Comparison of ENCODE assay signal across 19 cellular contexts in genomic region chr9:121581775-121582600, GRCh38.
DNase-seq lines count a peak whose midpoint lies in the region; ATAC-seq, FAIRE-seq and TF ChIP-seq lines count a peak whose summit lies in the region.
"Had no signal": no experiment of that assay in that cellular context is flagged by ENCODE, and none has a peak within 500 bp of the region (broad histone marks: within the 10 kb centered on the region; RNA-seq: fewer than 3 reads in every experiment).

No MANE protein-coding gene starts in this region.

- peaks cover 0 to 2% (median 0%) of the 10 kb centered on the region in 5 experiments for H3K9me3 Mint-ChIP-seq in brain
- H3K9me3 Mint-ChIP-seq in activated naive CD8-positive, alpha-beta T cell treated with anti-CD3 and anti-CD28 coated beads, Interleukin-2, amount 50 U/mL, for 24 hours: no peaks in the 10 kb centered on the region

- H3K4me3 Mint-ChIP-seq in brain: peak overlapping the region in 3 of 5 experiments; percentile 49 to 65 (median 63)
- H3K4me3 Mint-ChIP-seq in activated naive CD8-positive, alpha-beta T cell treated with anti-CD3 and anti-CD28 coated beads, Interleukin-2, amount 50 U/mL, for 24 hours: no peak overlapping the region
- H3K4me3 Mint-ChIP-seq: activated CD8-positive, alpha-beta T cell treated with anti-CD3 and anti-CD28 coated beads, Interleukin-2, amount 10 ng/mL, durations not matched to agents 7 days and 5 days; B cell had no signal

- 29 to 32% methylated on average over 18 to 19 of the region's 19 CpGs for WGBS in pancreas, 2 donors

- intact Hi-C loops in pancreas (cut with DNase I): no loop called here

- H3K27me3 Mint-ChIP-seq in brain: peaks cover 9% of the 10 kb centered on the region
- H3K27me3 Mint-ChIP-seq in activated naive CD8-positive, alpha-beta T cell treated with anti-CD3 and anti-CD28 coated beads, Interleukin-2, amount 50 U/mL, for 24 hours: peaks cover 20% of the 10 kb centered on the region

- TF ChIP-seq CTCF in brain (conservative IDR thresholded peaks at IDR 0.05): no peak
- TF ChIP-seq CTCF in pancreas (IDR thresholded peaks at IDR 0.05): no peak

- ATAC-seq in pancreas (peak in 3 of 4 donors; percentile 20 to 44 (median 33)), GM18867 (IDR thresholded peaks at IDR 0.05; ENCODE audit: unreplicated experiment) (no peak)
- no peak for ATAC-seq in stimulated activated naive CD8-positive, alpha-beta T cell treated with anti-CD3 and anti-CD28 coated beads, Interleukin-15, Interleukin-2, amounts not matched to agents 100 U/mL and 50 U/mL, for 24 hours
- ATAC-seq in activated naive CD8-positive, alpha-beta T cell treated with anti-CD3 and anti-CD28 coated beads, Interleukin-2, amount 50 U/mL, for 24 hours: no peak
- ATAC-seq: activated CD8-positive, alpha-beta T cell treated with anti-CD3 and anti-CD28 coated beads, Interleukin-2, amount 10 ng/mL, durations not matched to agents 7 days and 5 days had no signal

- no peaks in the 10 kb centered on the region for H3K4me1 ChIP-seq in pancreas
- H3K4me1 ChIP-seq: Peyer's patch, suprapubic skin had no signal

- no peaks in the 10 kb centered on the region for H3K36me3 ChIP-seq in pancreas
- H3K36me3 ChIP-seq: Peyer's patch, suprapubic skin had no signal

- no peak for FAIRE-seq in pancreas (lab: Jason Lieb, UNC)
- FAIRE-seq: colon had no signal

- H3K4me1 Mint-ChIP-seq in brain: peaks cover 40% of the 10 kb centered on the region
- H3K4me1 Mint-ChIP-seq in activated naive CD8-positive, alpha-beta T cell treated with anti-CD3 and anti-CD28 coated beads, Interleukin-2, amount 50 U/mL, for 24 hours: no peaks in the 10 kb centered on the region
- H3K4me1 Mint-ChIP-seq: B cell had no signal

- DNase-seq in NCI-H1092 (lab: John Stamatoyannopoulos, UW) (peak; percentile 38), hypothalamus (lab: John Stamatoyannopoulos, UW) (peak in 42 of 51 donors; percentile 25 to 88 (median 62)), pancreas (no peak), DMS79 (lab: John Stamatoyannopoulos, UW) (no peak)
- DNase-seq in stimulated activated naive CD8-positive, alpha-beta T cell treated with anti-CD3 and anti-CD28 coated beads, Interleukin-15, Interleukin-2, amounts not matched to agents 100 U/mL and 50 U/mL, for 24 hours: no peak
- DNase-seq in activated naive CD8-positive, alpha-beta T cell treated with anti-CD3 and anti-CD28 coated beads, Interleukin-2, amount 50 U/mL, for 24 hours: no peak
- DNase-seq: activated CD8-positive, alpha-beta T cell treated with anti-CD3 and anti-CD28 coated beads, Interleukin-2, amount 10 ng/mL, durations not matched to agents 7 days and 5 days; kidney glomerular epithelial cell; NCI-H187; NCI-H524 treated with DMSO at 0.1 percent for 48 hours; Peyer's patch; SW 1271 had no signal

- H3K27ac ChIP-seq in pancreas: no peak overlapping the region
- H3K27ac ChIP-seq: epithelial cell of prostate, Peyer's patch, suprapubic skin, VCaP had no signal

- no peaks in the 10 kb centered on the region for H3K27me3 ChIP-seq in pancreas
- H3K27me3 ChIP-seq: Peyer's patch had no signal

- no peaks in the 10 kb centered on the region for H3K36me3 Mint-ChIP-seq in brain
- H3K36me3 Mint-ChIP-seq in activated naive CD8-positive, alpha-beta T cell treated with anti-CD3 and anti-CD28 coated beads, Interleukin-2, amount 50 U/mL, for 24 hours (ENCODE audit: low read depth): no peaks in the 10 kb centered on the region

- H3K4me3 ChIP-seq in pancreas: no peak overlapping the region
- H3K4me3 ChIP-seq: Peyer's patch, suprapubic skin had no signal

- H3K9me3 ChIP-seq in pancreas: no peaks in the 10 kb centered on the region
- H3K9me3 ChIP-seq: Peyer's patch, suprapubic skin had no signal

- H3K27ac Mint-ChIP-seq in brain: peak overlapping the region; percentile 67 to 97 (median 82)
- H3K27ac Mint-ChIP-seq in activated naive CD8-positive, alpha-beta T cell treated with anti-CD3 and anti-CD28 coated beads, Interleukin-2, amount 50 U/mL, for 24 hours: no peak overlapping the region
- H3K27ac Mint-ChIP-seq: activated CD8-positive, alpha-beta T cell treated with anti-CD3 and anti-CD28 coated beads, Interleukin-2, amount 10 ng/mL, durations not matched to agents 7 days and 5 days; B cell had no signal

Comparison
In these comparisons a context has a peak if more than half of its experiments do, and no peak if none do; other contexts are left out.
1. DNase-seq: peak in NCI-H1092 (single experiment) and hypothalamus (42 of 51); none in pancreas (0 of 6), DMS79 (single experiment), stimulated activated naive CD8-positive, alpha-beta T cell treated with anti-CD3 and anti-CD28 coated beads, Interleukin-15, Interleukin-2, amounts not matched to agents 100 U/mL and 50 U/mL, for 24 hours (single experiment) and activated naive CD8-positive, alpha-beta T cell treated with anti-CD3 and anti-CD28 coated beads, Interleukin-2, amount 50 U/mL, for 24 hours (single experiment).
2. ATAC-seq: peak in pancreas (3 of 4); none in GM18867 (single experiment), stimulated activated naive CD8-positive, alpha-beta T cell treated with anti-CD3 and anti-CD28 coated beads, Interleukin-15, Interleukin-2, amounts not matched to agents 100 U/mL and 50 U/mL, for 24 hours (single experiment) and activated naive CD8-positive, alpha-beta T cell treated with anti-CD3 and anti-CD28 coated beads, Interleukin-2, amount 50 U/mL, for 24 hours (single experiment).